Comparison of ENCODE assay signal across 8 cellular contexts in genomic region chr11:72112541-72113136, GRCh38. TPM values are rescaled to one million over a fixed set of nuclear protein-coding genes. Genes with fewer than 3 reads are reported as not detected.
A peak's percentile ranks its signal among the peaks of the same experiment; 100 is the strongest.
DNase-seq lines count a peak whose midpoint lies in the region; ATAC-seq and TF ChIP-seq lines count a peak whose summit lies in the region.

ANAPC15 (minus strand) TSS chr11:72112695; CDS start chr11:72111276, 1,419 bp downstream.

- no peaks in the 10 kb centered on the region for H3K9me3 ChIP-seq in CD8-positive, alpha-beta memory T cell (ENCODE audit: low read length)

- peak; percentile 92 to 99 (median 99) for DNase-seq in CD8-positive, alpha-beta memory T cell
- peak; percentile 87 for DNase-seq in GM20000 (ENCODE audit: low spot score)
- DNase-seq in HT-29 (ENCODE audit: low spot score), result peak; percentile 100
- DNase-seq in NOMO-1 (lab: John Stamatoyannopoulos, UW; ENCODE audit: unreplicated experiment in 2 of 2), result peak; percentile 95 to 99
- peak; percentile 99 for DNase-seq in activated CD8-positive, alpha-beta memory T cell treated with anti-CD3 and anti-CD28 coated beads for 4 hours (ENCODE audit: low read depth in 2 of 2)
- DNase-seq in effector memory CD8-positive, alpha-beta T cell, result peak; percentile 97 to 99 (median 99)
- DNase-seq in memory B cell (ENCODE audit: low spot score in 2 of 2), result peak; percentile 92 to 97
- DNase-seq in stimulated activated CD8-positive, alpha-beta memory T cell treated with anti-CD3 and anti-CD28 coated beads, Interleukin-12 subunit alpha, Interleukin-12 subunit beta, amount 100 ng/mL, for 24 hours (ENCODE audit: extremely low read depth), result peak; percentile 98

- CTCF ChIA-PET in CD8-positive, alpha-beta memory T cell (lab: Charles Lee), result interaction anchor here (0.8 to 2.6 kb wide), 6 partner anchors 31 to 185 kb away, joined by 3 to 7 read pairs (median 5); partner anchors contain the start of gene XNDC1N

- POLR2A ChIA-PET in CD8-positive, alpha-beta memory T cell (lab: Charles Lee), result interaction anchor here (1.0 to 2.5 kb wide), 7 partner anchors 9 to 184 kb away, joined by 3 to 13 read pairs (median 4); partner anchors contain the start of genes NUMA1 and RNF121

- H3K9me3 Mint-ChIP-seq in CD8-positive, alpha-beta memory T cell, result no peaks in the 10 kb centered on the region
- H3K9me3 Mint-ChIP-seq in effector memory CD8-positive, alpha-beta T cell, result no peaks in the 10 kb centered on the region
- no peaks in the 10 kb centered on the region for H3K9me3 Mint-ChIP-seq in memory B cell

- peak within 1 kb of the TSS; percentile 94 to 99 (median 96) for H3K4me3 Mint-ChIP-seq in CD8-positive, alpha-beta memory T cell
- H3K4me3 Mint-ChIP-seq in effector memory CD8-positive, alpha-beta T cell, result peak within 1 kb of the TSS; percentile 91 to 97
- peak within 1 kb of the TSS; percentile 95 for H3K4me3 Mint-ChIP-seq in memory B cell

- peaks cover 1 to 30% (median 9%) of the 10 kb centered on the region in 3 donors for H3K36me3 Mint-ChIP-seq in CD8-positive, alpha-beta memory T cell
- peaks cover 22% of the 10 kb centered on the region for H3K36me3 Mint-ChIP-seq in effector memory CD8-positive, alpha-beta T cell (ENCODE audit: insufficient read depth)
- H3K36me3 Mint-ChIP-seq in memory B cell, result peaks cover 4% of the 10 kb centered on the region

- no peaks in the 10 kb centered on the region for H3K27me3 ChIP-seq in CD8-positive, alpha-beta memory T cell (ENCODE audit: insufficient read depth, low read length, poor library complexity, severe bottlenecking)

- peak; percentile 86 for ATAC-seq in effector memory CD8-positive, alpha-beta T cell (replicated peaks)
- peak; percentile 84 for ATAC-seq in memory B cell (ENCODE audit: low read depth)

- H3K27ac Mint-ChIP-seq in CD8-positive, alpha-beta memory T cell, result peak within 1 kb of the TSS; percentile 96 to 100 (median 98)
- peak within 1 kb of the TSS; percentile 94 to 99 for H3K27ac Mint-ChIP-seq in effector memory CD8-positive, alpha-beta T cell
- peak within 1 kb of the TSS; percentile 95 for H3K27ac Mint-ChIP-seq in memory B cell

- peaks cover 6% of the 10 kb centered on the region for H3K36me3 ChIP-seq in CD8-positive, alpha-beta memory T cell (ENCODE audit: insufficient read depth, low read length)

- no peak for TF ChIP-seq CTCF in GM20000 (IDR thresholded peaks at IDR 0.05; ENCODE audit: extremely low read depth, missing control alignments)

- peaks cover 24 to 25% (median 25%) of the 10 kb centered on the region in 3 donors for H3K4me1 Mint-ChIP-seq in CD8-positive, alpha-beta memory T cell
- peaks cover 15 to 22% of the 10 kb centered on the region in 2 donors for H3K4me1 Mint-ChIP-seq in effector memory CD8-positive, alpha-beta T cell (ENCODE audit: low read depth in 2 of 2)
- H3K4me1 Mint-ChIP-seq in memory B cell, result peaks cover 16% of the 10 kb centered on the region

- peaks cover 4 to 11% of the 10 kb centered on the region in 2 donors for H3K27me3 Mint-ChIP-seq in CD8-positive, alpha-beta memory T cell
- peaks cover 7 to 9% of the 10 kb centered on the region in 2 donors for H3K27me3 Mint-ChIP-seq in effector memory CD8-positive, alpha-beta T cell
- peaks cover 6% of the 10 kb centered on the region for H3K27me3 Mint-ChIP-seq in memory B cell

- peaks cover 16% of the 10 kb centered on the region for H3K4me1 ChIP-seq in CD8-positive, alpha-beta memory T cell (ENCODE audit: insufficient read depth, low read length)

- H3K27ac ChIP-seq in CD8-positive, alpha-beta memory T cell (ENCODE audit: low read depth, low read length), result peak within 1 kb of the TSS; percentile 89

- H3K4me3 ChIP-seq in CD8-positive, alpha-beta memory T cell (ENCODE audit: low read length), result peak within 1 kb of the TSS; percentile 71

RNA-seq across cellular contexts. Expression of gene ANAPC15, which starts in this region (rescaled TPM):
- total RNA-seq in CD8-positive, alpha-beta memory T cell, result 10 to 100 TPM; 63.3 to 66.2 TPM
- polyA plus RNA-seq in CD8-positive, alpha-beta memory T cell, result 79.0 TPM
- total RNA-seq in HT-29 (2014; rRNA removed; shearing (Covaris generic)), result 81.1 and 85.9 TPM in 2 replicates

Comparison
In these comparisons a context has a peak if more than half of its experiments do, and no peak if none do; other contexts are left out.
1. Peak in every context shown above with its lines: DNase-seq, ATAC-seq, H3K4me3 ChIP-seq and H3K27ac ChIP-seq.